In genomic region chr7:128829391-128830166, GRCh38 we compare ENCODE assay signal across 8 cellular contexts. TPM values are rescaled to one million over a fixed set of nuclear protein-coding genes. Genes with fewer than 3 reads are reported as not detected.
DNase-seq lines count a peak whose midpoint lies in the region; ATAC-seq and TF ChIP-seq lines count a peak whose summit lies in the region.

No MANE protein-coding gene starts in this region.

- H2AFZ ChIP-seq in OCI-LY1 (ENCODE audit: low read length): no peak overlapping the region

- H3K4me1 ChIP-seq in Caco-2: peaks cover 43% of the 10 kb centered on the region
- no peaks in the 10 kb centered on the region for H3K4me1 ChIP-seq in OCI-LY1 (ENCODE audit: insufficient read depth, low read length, severe bottlenecking)

- peak; percentile 30 for ATAC-seq in omental fat pad (ENCODE audit: low FRiP score)
- ATAC-seq in HG02970 (IDR thresholded peaks at IDR 0.05; ENCODE audit: low FRiP score, unreplicated experiment): no peak
- no peak for ATAC-seq in stimulated activated naive B cell treated with anti-CD40 and anti-IgM and Interleukin-4, amounts not matched to agents 10 μg/mL and 1 μg/mL and 100 μg/mL, for 72 hours (replicated peaks)
- ATAC-seq in GM19351 (IDR thresholded peaks at IDR 0.05; ENCODE audit: unreplicated experiment): no peak

- no peaks in the 10 kb centered on the region for H3K79me2 ChIP-seq in OCI-LY1 (ENCODE audit: insufficient read depth, low read length)

- no peaks in the 10 kb centered on the region for H3K27me3 Mint-ChIP-seq in Caco-2 (ENCODE audit: insufficient read depth, unreplicated experiment)
- H3K27me3 Mint-ChIP-seq in stimulated activated naive B cell treated with anti-CD40 and anti-IgM and Interleukin-4, amounts not matched to agents 10 μg/mL and 1 μg/mL and 100 μg/mL, for 72 hours: peaks cover 59 to 79% of the 10 kb centered on the region in 2 donors

- CTCF ChIA-PET in Caco-2 (lab: Charles Lee): no interaction called here

- H3K4me1 Mint-ChIP-seq in Caco-2 (ENCODE audit: low read depth, unreplicated experiment): peaks cover 33% of the 10 kb centered on the region
- H3K4me1 Mint-ChIP-seq in stimulated activated naive B cell treated with anti-CD40 and anti-IgM and Interleukin-4, amounts not matched to agents 10 μg/mL and 1 μg/mL and 100 μg/mL, for 72 hours: peaks cover 23 to 36% of the 10 kb centered on the region in 2 donors

- no peaks in the 10 kb centered on the region for H3K27me3 ChIP-seq in Caco-2 (replicated peaks; ENCODE audit: control insufficient read depth, insufficient read depth, low read length)
- peaks cover 21% of the 10 kb centered on the region for H3K27me3 ChIP-seq in OCI-LY1 (ENCODE audit: insufficient read depth, low read length)

- H3K9me3 Mint-ChIP-seq in Caco-2 (ENCODE audit: unreplicated experiment): no peaks in the 10 kb centered on the region
- no peaks in the 10 kb centered on the region for H3K9me3 Mint-ChIP-seq in stimulated activated naive B cell treated with anti-CD40 and anti-IgM and Interleukin-4, amounts not matched to agents 10 μg/mL and 1 μg/mL and 100 μg/mL, for 72 hours

- H3K36me3 ChIP-seq in Caco-2 (ENCODE audit: control insufficient read depth, insufficient read depth, low read length): no peaks in the 10 kb centered on the region
- no peaks in the 10 kb centered on the region for H3K36me3 ChIP-seq in OCI-LY1 (ENCODE audit: insufficient read depth, low read length)

- BruUV-seq in Caco-2 (replicated peaks; lab: Mats Ljungman, UMichigan): TSS peak; percentile 61

- DNase-seq in Caco-2 (peak; percentile 51 to 62), epithelial cell of proximal tubule (ENCODE audit: low read depth) (no peak), omental fat pad (ENCODE audit: low spot score) (no peak), cortex of kidney (lab: John Stamatoyannopoulos, UW) (no peak)
- no peak for DNase-seq in stimulated activated naive B cell treated with anti-CD40 and anti-IgM and Interleukin-4, amounts not matched to agents 10 μg/mL and 1 μg/mL and 100 μg/mL, for 72 hours

- TF ChIP-seq CTCF in Caco-2 (IDR thresholded peaks at IDR 0.05; ENCODE audit: insufficient read depth in 1 of 2, low read depth in 1 of 2, low read length in 1 of 2, severe bottlenecking in 1 of 2, unreplicated experiment in 1 of 2) (no peak), OCI-LY1 (IDR thresholded peaks at IDR 0.05; ENCODE audit: low read length) (no peak), epithelial cell of proximal tubule (conservative IDR thresholded peaks at IDR 0.05; ENCODE audit: low read depth, low read length) (no peak), omental fat pad (IDR thresholded peaks at IDR 0.05) (no peak)

- intact Hi-C loops in Caco-2 (cut with micrococcal nuclease; ENCODE audit: unreplicated experiment): loop anchor here (2.0 to 5.0 kb wide), 2 partner anchors 33 to 37 kb away; partner anchors contain the start of genes ATP6V1F and CCDC136

- no peak overlapping the region for H3K9ac ChIP-seq in OCI-LY1 (ENCODE audit: low read length)

- no peaks in the 10 kb centered on the region for H3K9me3 ChIP-seq in Caco-2
- H3K9me3 ChIP-seq in OCI-LY1 (ENCODE audit: low read length): no peaks in the 10 kb centered on the region

- no peaks in the 10 kb centered on the region for H3K9me2 ChIP-seq in OCI-LY1 (ENCODE audit: low read depth, low read length)

- POLR2A ChIA-PET in Caco-2 (lab: Charles Lee): no interaction called here

- peak overlapping the region; percentile 74 for H3K4me3 ChIP-seq in Caco-2 (ENCODE audit: low read depth, low read length)
- H3K4me3 ChIP-seq in OCI-LY1 (ENCODE audit: low read depth, low read length, poor library complexity, severe bottlenecking): no peak overlapping the region
- peak overlapping the region; percentile 48 for H3K4me3 ChIP-seq in epithelial cell of proximal tubule (ENCODE audit: low read depth, low read length)

- H4K20me1 ChIP-seq in OCI-LY1 (ENCODE audit: insufficient read depth, low read length): no peaks in the 10 kb centered on the region

- H3K27ac Mint-ChIP-seq in Caco-2 (ENCODE audit: unreplicated experiment): peak overlapping the region; percentile 42
- no peak overlapping the region for H3K27ac Mint-ChIP-seq in stimulated activated naive B cell treated with anti-CD40 and anti-IgM and Interleukin-4, amounts not matched to agents 10 μg/mL and 1 μg/mL and 100 μg/mL, for 72 hours

- H3K27ac ChIP-seq in OCI-LY1 (ENCODE audit: low read depth, low read length, poor library complexity, severe bottlenecking): no peak overlapping the region

- H3K4me2 ChIP-seq in OCI-LY1 (ENCODE audit: low read length): peak overlapping the region; percentile 13; the same call in 1 of the 2 replicates

- peak overlapping the region; percentile 75 for H3K4me3 Mint-ChIP-seq in Caco-2 (ENCODE audit: unreplicated experiment)
- peak overlapping the region in 1 of 2 donors; percentile 6 for H3K4me3 Mint-ChIP-seq in stimulated activated naive B cell treated with anti-CD40 and anti-IgM and Interleukin-4, amounts not matched to agents 10 μg/mL and 1 μg/mL and 100 μg/mL, for 72 hours

- peaks cover 6% of the 10 kb centered on the region for H3K36me3 Mint-ChIP-seq in Caco-2 (ENCODE audit: insufficient read depth, unreplicated experiment)
- no peaks in the 10 kb centered on the region for H3K36me3 Mint-ChIP-seq in stimulated activated naive B cell treated with anti-CD40 and anti-IgM and Interleukin-4, amounts not matched to agents 10 μg/mL and 1 μg/mL and 100 μg/mL, for 72 hours

- H3F3A ChIP-seq in OCI-LY1 (ENCODE audit: insufficient read depth, low read length): no peaks in the 10 kb centered on the region

RNA-seq across cellular contexts. Expression of gene FLNC, which starts 0.6 kb away (rescaled TPM):
- total RNA-seq in Caco-2 (2022) (108 and 128 TPM in 2 replicates), epithelial cell of proximal tubule (149 and 173 TPM in 2 replicates), omental fat pad (100 to 1,000 TPM in 1 of 4 donors, 10 to 100 TPM in 2, 1 to 10 TPM in 1; 7.7 to 140 (median 25.5) TPM)

RNA-seq across cellular contexts. Expression of gene ATP6V1F, which starts 33.1 kb away (rescaled TPM):
- 162 and 168 TPM in 2 replicates for total RNA-seq in Caco-2 (2022)
- 69.5 and 134 TPM in 2 replicates for total RNA-seq in epithelial cell of proximal tubule
- total RNA-seq in omental fat pad: 100 to 1,000 TPM in 3 of 4 donors, 10 to 100 TPM in 1; 86.7 to 186 (median 133) TPM

RNA-seq across cellular contexts. Expression of gene CCDC136, which starts 37.8 kb away (rescaled TPM):
- total RNA-seq in Caco-2 (2022) (7.3 and 10.2 TPM in 2 replicates), epithelial cell of proximal tubule (2.0 and 4.5 TPM in 2 replicates), omental fat pad (10 to 100 TPM in 1 of 4 donors, 1 to 10 TPM in 3; 1.7 to 27.9 (median 2.7) TPM)

RNA-seq across cellular contexts. Expression of gene OPN1SW, which starts 54.0 kb away (rescaled TPM):
- not detected in 2 replicates for total RNA-seq in Caco-2 (2022)
- total RNA-seq in epithelial cell of proximal tubule: not detected in 2 replicates
- total RNA-seq in omental fat pad: not detected

Comparison
In these comparisons a context has a peak if more than half of its experiments do, and no peak if none do; other contexts are left out.
1. DNase-seq: peak in Caco-2 (2 of 2); none in epithelial cell of proximal tubule (single experiment), omental fat pad (single experiment), cortex of kidney (single experiment) and stimulated activated naive B cell treated with anti-CD40 and anti-IgM and Interleukin-4, amounts not matched to agents 10 μg/mL and 1 μg/mL and 100 μg/mL, for 72 hours (single experiment).